In the genomic region with DNA sequence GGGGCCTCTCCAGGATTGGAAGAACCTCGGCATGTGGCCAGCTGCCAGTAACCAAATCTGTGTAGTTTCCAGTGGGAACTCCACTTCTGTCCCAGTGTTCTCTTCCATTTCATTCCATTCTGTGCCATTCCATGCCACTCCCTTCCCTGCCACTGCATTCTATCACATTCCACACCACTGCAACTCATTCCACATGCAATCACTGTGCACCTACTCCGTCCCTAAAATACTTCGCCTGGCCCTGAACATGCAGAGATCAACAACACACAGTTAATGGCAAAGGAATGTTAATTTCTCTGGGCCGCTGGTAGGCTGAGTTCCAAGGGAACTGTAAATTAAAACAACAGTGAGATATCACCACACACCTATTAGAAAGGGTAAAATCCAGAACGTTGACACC, we compare ENCODE assay signal across 18 cellular contexts.
DNase-seq lines count a peak whose midpoint lies in the region; ATAC-seq and TF ChIP-seq lines count a peak whose summit lies in the region.
"Had no signal": no experiment of that assay in that cellular context is flagged by ENCODE, and none has a peak within 500 bp of the region (broad histone marks: within the 10 kb centered on the region; RNA-seq: fewer than 3 reads in every experiment).

No MANE protein-coding gene starts in this region.

- DNase-seq in MCF 10A (ENCODE audit: unreplicated experiment) = peak; percentile 18
- no peak for DNase-seq in breast epithelium (ENCODE audit: low spot score in 2 of 2)
- DNase-seq in body of pancreas = no peak
- peak; percentile 52 for DNase-seq in renal cortical epithelial cell (ENCODE audit: low read depth)
- no peak for DNase-seq in testis
- DNase-seq in DMS79 treated with DMSO at 0.1 percent for 48 hours (lab: John Stamatoyannopoulos, UW) = no peak
- DNase-seq in neural progenitor cell (ENCODE audit: low spot score) = no peak
- DNase-seq: AML-193; Caco-2; CD8-positive, alpha-beta memory T cell; GDM1; GM23248; IMR-90; KG1 had no signal

- CTCF ChIA-PET in MCF 10A (lab: Yijun Ruan, JAX) = interaction anchor here (0.5 kb wide), 1 partner anchor 13 kb away, joined by 4 read pairs; no protein-coding TSS in a partner anchor

- BruUV-seq in MCF 10A (replicated peaks; lab: Mats Ljungman, UMichigan) = no TSS peak

- ATAC-seq in body of pancreas = peak; percentile 27
- ATAC-seq: HCT116 had no signal

- H3K9me3 Mint-ChIP-seq in MCF 10A (ENCODE audit: unreplicated experiment) (no peaks in the 10 kb centered on the region), neural progenitor cell (no peaks in the 10 kb centered on the region)
- H3K9me3 Mint-ChIP-seq: CD8-positive, alpha-beta memory T cell had no signal

- 50 to 56% methylated on average over 5 of the region's 5 CpGs for WGBS in body of pancreas, 2 donors
- 50 to 58% methylated on average over 5 of the region's 5 CpGs for WGBS in testis, 2 donors

- H2AFZ ChIP-seq in neural progenitor cell (replicated peaks) = no peak overlapping the region
- H2AFZ ChIP-seq: GM23248 had no signal

- H3K4me3 Mint-ChIP-seq in MCF 10A (ENCODE audit: unreplicated experiment) (no peak overlapping the region), neural progenitor cell (no peak overlapping the region)
- H3K4me3 Mint-ChIP-seq: CD8-positive, alpha-beta memory T cell had no signal

- H3K27me3 ChIP-seq in breast epithelium (no peaks in the 10 kb centered on the region), body of pancreas (no peaks in the 10 kb centered on the region), testis (no peaks in the 10 kb centered on the region), neural progenitor cell (no peaks in the 10 kb centered on the region)
- H3K27me3 ChIP-seq: BLaER1 had no signal

- H3K36me3 Mint-ChIP-seq in MCF 10A (ENCODE audit: insufficient read depth, unreplicated experiment) (no peaks in the 10 kb centered on the region), neural progenitor cell (no peaks in the 10 kb centered on the region)
- H3K36me3 Mint-ChIP-seq: CD8-positive, alpha-beta memory T cell had no signal

- H3K27ac ChIP-seq in breast epithelium (no peak overlapping the region), body of pancreas (no peak overlapping the region), testis (no peak overlapping the region), neural progenitor cell (no peak overlapping the region)
- H3K27ac ChIP-seq: 22Rv1, BLaER1, GM23248, HL-60 had no signal

- POLR2A ChIA-PET in MCF 10A (lab: Yijun Ruan, JAX) = no interaction called here

- H3K27ac Mint-ChIP-seq in MCF 10A (ENCODE audit: low read depth, unreplicated experiment) = peak overlapping the region; percentile 13
- H3K27ac Mint-ChIP-seq in neural progenitor cell = no peak overlapping the region
- H3K27ac Mint-ChIP-seq: CD8-positive, alpha-beta memory T cell had no signal

- no peak for TF ChIP-seq POLR2A in breast epithelium (IDR thresholded peaks at IDR 0.05)
- no peak for TF ChIP-seq POLR2A in body of pancreas (IDR thresholded peaks at IDR 0.05)
- TF ChIP-seq POLR2A in testis (IDR thresholded peaks at IDR 0.05) = no peak

- no peak overlapping the region for H3K4me2 ChIP-seq in neural progenitor cell
- H3K4me2 ChIP-seq: BLaER1 had no signal

- H3K36me3 ChIP-seq in breast epithelium (no peaks in the 10 kb centered on the region), body of pancreas (replicated peaks in 1 of 2; ENCODE audit: insufficient read depth in 1 of 2, low read depth in 2 of 2) (no peaks in the 10 kb centered on the region), testis (ENCODE audit: low read depth, missing control alignments) (no peaks in the 10 kb centered on the region), neural progenitor cell (no peaks in the 10 kb centered on the region)
- H3K36me3 ChIP-seq: BLaER1 had no signal

- H3K4me1 Mint-ChIP-seq in MCF 10A (ENCODE audit: insufficient read depth, unreplicated experiment) = peaks cover 10% of the 10 kb centered on the region
- H3K4me1 Mint-ChIP-seq in neural progenitor cell = no peaks in the 10 kb centered on the region
- H3K4me1 Mint-ChIP-seq: CD8-positive, alpha-beta memory T cell had no signal

- no peaks in the 10 kb centered on the region for H3F3A ChIP-seq in neural progenitor cell (ENCODE audit: low read depth)

- H4K20me1 ChIP-seq in neural progenitor cell (ENCODE audit: low read depth) = no peaks in the 10 kb centered on the region
- H4K20me1 ChIP-seq: BLaER1 had no signal

- intact Hi-C loops in MCF 10A (cut with micrococcal nuclease) (no loop called here), breast epithelium (cut with DNase I; ENCODE audit: low total_unique reads) (no loop called here), body of pancreas (cut with DNase I) (no loop called here), testis (cut with DNase I; ENCODE audit: low total_unique reads) (no loop called here)

- no peaks in the 10 kb centered on the region for H3K79me2 ChIP-seq in neural progenitor cell (ENCODE audit: low read depth)

- TF ChIP-seq CTCF in MCF 10A (IDR thresholded peaks at IDR 0.05; ENCODE audit: unreplicated experiment) (no peak), breast epithelium (IDR thresholded peaks at IDR 0.05) (no peak), body of pancreas (IDR thresholded peaks at IDR 0.05) (no peak), testis (IDR thresholded peaks at IDR 0.05) (no peak), neural progenitor cell (IDR thresholded peaks at IDR 0.05) (no peak)

- H3K4me3 ChIP-seq in breast epithelium (no peak overlapping the region), body of pancreas (no peak overlapping the region), testis (no peak overlapping the region), neural progenitor cell (no peak overlapping the region)
- H3K4me3 ChIP-seq: BLaER1, GM23248 had no signal

- H3K27me3 Mint-ChIP-seq in MCF 10A (ENCODE audit: insufficient read depth, unreplicated experiment) (no peaks in the 10 kb centered on the region), neural progenitor cell (ENCODE audit: insufficient read depth, low read depth) (peaks cover 4% of the 10 kb centered on the region)

- H3K9ac ChIP-seq in neural progenitor cell = no peak overlapping the region
- H3K9ac ChIP-seq: BLaER1, GM23248 had no signal

- H3K4me1 ChIP-seq in breast epithelium = no peaks in the 10 kb centered on the region
- no peaks in the 10 kb centered on the region for H3K4me1 ChIP-seq in body of pancreas
- no peaks in the 10 kb centered on the region for H3K4me1 ChIP-seq in testis
- H3K4me1 ChIP-seq in neural progenitor cell = no peaks in the 10 kb centered on the region
- H3K4me1 ChIP-seq: BLaER1, Caco-2 had no signal

- no peaks in the 10 kb centered on the region for H3K9me3 ChIP-seq in breast epithelium
- no peaks in the 10 kb centered on the region for H3K9me3 ChIP-seq in body of pancreas
- no peaks in the 10 kb centered on the region for H3K9me3 ChIP-seq in testis
- H3K9me3 ChIP-seq in neural progenitor cell (ENCODE audit: low read depth) = no peaks in the 10 kb centered on the region
- H3K9me3 ChIP-seq: BLaER1, Caco-2 had no signal

Comparison
In these comparisons a context has a peak if more than half of its experiments do, and no peak if none do; other contexts are left out.
1. DNase-seq: peak in MCF 10A (single experiment) and renal cortical epithelial cell (single experiment); none in breast epithelium (0 of 2), body of pancreas (0 of 4), testis (single experiment), DMS79 treated with DMSO at 0.1 percent for 48 hours (single experiment) and neural progenitor cell (single experiment).